ENCODE assay signal across 1 cellular context in the genomic region with DNA sequence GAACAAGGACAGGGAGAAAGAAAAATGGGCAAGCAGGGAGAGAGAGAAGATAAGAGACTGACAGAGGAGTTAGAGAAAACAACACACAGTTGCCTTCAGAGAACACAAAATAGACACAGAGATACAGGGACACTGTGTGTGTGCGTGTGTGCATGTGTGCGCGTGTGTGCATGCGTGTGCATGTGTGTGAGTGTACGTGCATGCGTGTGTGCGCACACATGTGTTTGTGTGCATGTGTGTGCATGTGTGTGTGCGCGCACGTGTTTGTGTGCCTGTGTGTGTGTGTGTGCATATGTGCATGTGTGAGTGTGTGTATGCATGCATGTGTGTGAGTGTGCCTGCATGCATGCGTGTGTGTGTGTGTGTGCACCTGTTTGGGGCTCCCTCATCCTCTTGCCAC.
TF ChIP-seq lines count a peak whose summit lies in the region.

No MANE protein-coding gene starts in this region.

TF ChIP-seq in GM12878, 131 proteins besides CTCF, POLR2A, EP300 and RAD21:
- TF ChIP-seq, protein P1, sequence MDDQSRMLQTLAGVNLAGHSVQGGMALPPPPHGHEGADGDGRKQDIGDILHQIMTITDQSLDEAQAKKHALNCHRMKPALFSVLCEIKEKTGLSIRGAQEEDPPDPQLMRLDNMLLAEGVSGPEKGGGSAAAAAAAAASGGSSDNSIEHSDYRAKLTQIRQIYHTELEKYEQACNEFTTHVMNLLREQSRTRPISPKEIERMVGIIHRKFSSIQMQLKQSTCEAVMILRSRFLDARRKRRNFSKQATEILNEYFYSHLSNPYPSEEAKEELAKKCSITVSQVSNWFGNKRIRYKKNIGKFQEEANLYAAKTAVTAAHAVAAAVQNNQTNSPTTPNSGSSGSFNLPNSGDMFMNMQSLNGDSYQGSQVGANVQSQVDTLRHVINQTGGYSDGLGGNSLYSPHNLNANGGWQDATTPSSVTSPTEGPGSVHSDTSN (IDR thresholded peaks at IDR 0.05; ENCODE audit: insufficient replicate concordance, low read depth, low read length) = peak; percentile 48
- TF ChIP-seq, protein P2, sequence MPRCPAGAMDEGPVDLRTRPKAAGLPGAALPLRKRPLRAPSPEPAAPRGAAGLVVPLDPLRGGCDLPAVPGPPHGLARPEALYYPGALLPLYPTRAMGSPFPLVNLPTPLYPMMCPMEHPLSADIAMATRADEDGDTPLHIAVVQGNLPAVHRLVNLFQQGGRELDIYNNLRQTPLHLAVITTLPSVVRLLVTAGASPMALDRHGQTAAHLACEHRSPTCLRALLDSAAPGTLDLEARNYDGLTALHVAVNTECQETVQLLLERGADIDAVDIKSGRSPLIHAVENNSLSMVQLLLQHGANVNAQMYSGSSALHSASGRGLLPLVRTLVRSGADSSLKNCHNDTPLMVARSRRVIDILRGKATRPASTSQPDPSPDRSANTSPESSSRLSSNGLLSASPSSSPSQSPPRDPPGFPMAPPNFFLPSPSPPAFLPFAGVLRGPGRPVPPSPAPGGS (IDR thresholded peaks at IDR 0.05; ENCODE audit: borderline replicate concordance, insufficient read depth, low read depth, low read length, poor library complexity, severe bottlenecking) = peak; percentile 96
- TF ChIP-seq, protein P3, sequence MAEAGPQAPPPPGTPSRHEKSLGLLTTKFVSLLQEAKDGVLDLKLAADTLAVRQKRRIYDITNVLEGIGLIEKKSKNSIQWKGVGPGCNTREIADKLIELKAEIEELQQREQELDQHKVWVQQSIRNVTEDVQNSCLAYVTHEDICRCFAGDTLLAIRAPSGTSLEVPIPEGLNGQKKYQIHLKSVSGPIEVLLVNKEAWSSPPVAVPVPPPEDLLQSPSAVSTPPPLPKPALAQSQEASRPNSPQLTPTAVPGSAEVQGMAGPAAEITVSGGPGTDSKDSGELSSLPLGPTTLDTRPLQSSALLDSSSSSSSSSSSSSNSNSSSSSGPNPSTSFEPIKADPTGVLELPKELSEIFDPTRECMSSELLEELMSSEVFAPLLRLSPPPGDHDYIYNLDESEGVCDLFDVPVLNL (IDR thresholded peaks at IDR 0.05; ENCODE audit: low read depth, low read length) = no peak
- peak; percentile 76 for TF ChIP-seq TCF3 (IDR thresholded peaks at IDR 0.05; ENCODE audit: borderline replicate concordance, insufficient read depth, low read depth, low read length)
TF ChIP-seq in GM12878: peak in this region for 3.
